ENCODE assay signal across 25 cellular contexts in the genomic region with DNA sequence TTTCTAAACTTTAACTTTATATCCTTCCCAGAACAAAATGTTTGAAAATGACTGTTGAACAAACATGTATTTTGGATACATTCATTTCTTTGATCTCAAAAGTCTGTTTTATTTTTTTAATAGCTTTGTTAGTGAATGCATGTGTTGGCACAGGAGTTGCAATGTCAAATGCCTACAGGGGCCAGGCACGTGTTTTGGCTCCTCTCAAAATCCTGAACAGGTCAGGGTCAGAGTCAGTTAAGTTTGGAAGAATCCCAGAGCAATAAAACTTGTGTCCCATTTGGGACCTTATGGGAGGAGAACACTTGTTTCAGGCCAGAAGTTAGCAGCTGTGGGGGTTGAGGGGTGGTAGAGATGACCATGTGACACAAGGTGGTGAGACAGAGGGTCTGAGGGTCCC. TPM values are rescaled to one million over a fixed set of nuclear protein-coding genes. Genes with fewer than 3 reads are reported as not detected.
DNase-seq lines count a peak whose midpoint lies in the region; ATAC-seq, FAIRE-seq and TF ChIP-seq lines count a peak whose summit lies in the region.
"Had no signal": no experiment of that assay in that cellular context is flagged by ENCODE, and none has a peak within 500 bp of the region (broad histone marks: within the 10 kb centered on the region; RNA-seq: fewer than 3 reads in every experiment).

No MANE protein-coding gene starts in this region.

- no peak for DNase-seq in HepG2 (ENCODE audit: low spot score)
- peak; percentile 71 for DNase-seq in left lobe of liver (ENCODE audit: low spot score)
- DNase-seq in testis = no peak
- no peak for DNase-seq in stomach
- DNase-seq in WERI-Rb-1 = no peak
- DNase-seq: 8988T; ACHN; AML-193; BE2C; CD4-positive, alpha-beta T cell; CD8-positive, alpha-beta memory T cell; DMS 273 treated with DMSO at 0.1 percent for 48 hours; DMS79 treated with DMSO at 0.1 percent for 48 hours; H9 had no signal

- H3K27ac ChIP-seq in liver (ENCODE audit: low read depth in 1 of 2, low read length in 2 of 2) (no peak overlapping the region), HepG2 (ENCODE audit: extremely low read length, insufficient read depth, low read length) (no peak overlapping the region), skeletal muscle tissue (ENCODE audit: low read depth, low read length) (peak overlapping the region; percentile 45), testis (no peak overlapping the region), stomach (peak overlapping the region in 1 of 5 donors; percentile 34), WERI-Rb-1 (no peak overlapping the region)
- H3K27ac ChIP-seq: A549; BLaER1 treated with 17β-estradiol and CSF1 and Interleukin-3, amounts not matched to agents 10 nM and 100 nM had no signal

- no peak for TF ChIP-seq RAD21 in liver (IDR thresholded peaks at IDR 0.05)
- no peak for TF ChIP-seq RAD21 in HepG2 (CRISPR knock-in tag; IDR thresholded peaks at IDR 0.05)

- intact Hi-C loops in HepG2 (cut with micrococcal nuclease; ENCODE audit: unreplicated experiment) (loop anchor here (1.0 to 5.0 kb wide), 2 partner anchors 67 to 97 kb away; no protein-coding TSS in a partner anchor), testis (cut with DNase I; ENCODE audit: low total_unique reads) (no loop called here), stomach (cut with DNase I; ENCODE audit: low total_unique reads) (no loop called here)

- TF ChIP-seq CTCF in liver (IDR thresholded peaks at IDR 0.05; ENCODE audit: low read depth, low read length, missing input control) (no peak), HepG2 (CRISPR knock-in tag; IDR thresholded peaks at IDR 0.05) (no peak), testis (IDR thresholded peaks at IDR 0.05) (no peak), stomach (IDR thresholded peaks at IDR 0.05) (no peak), WERI-Rb-1 (IDR thresholded peaks at IDR 0.05; ENCODE audit: low read depth, low read length) (no peak)

- H3K9me3 ChIP-seq in liver (ENCODE audit: control insufficient read depth in 4 of 4, low read length in 3 of 4) (peaks cover 0 to 4% (median 0%) of the 10 kb centered on the region in 4 donors), HepG2 (ENCODE audit: low read length) (no peaks in the 10 kb centered on the region), skeletal muscle tissue (ENCODE audit: control insufficient read depth in 3 of 3, low read length in 3 of 3) (peaks cover 0 to 3% (median 0%) of the 10 kb centered on the region in 3 donors), testis (no peaks in the 10 kb centered on the region), stomach (peaks cover 0 to 7% (median 2%) of the 10 kb centered on the region in 4 donors), WERI-Rb-1 (ENCODE audit: severe bottlenecking) (peaks cover 7% of the 10 kb centered on the region)
- H3K9me3 ChIP-seq: BE2C had no signal

- H3K9ac ChIP-seq in liver (ENCODE audit: low read depth in 1 of 2, low read length in 2 of 2) (no peak overlapping the region), HepG2 (ENCODE audit: insufficient read depth, low read depth, low read length) (no peak overlapping the region), skeletal muscle tissue (ENCODE audit: low read depth in 1 of 3, low read length in 3 of 3) (peak overlapping the region in 1 of 3 donors; percentile 45)
- H3K9ac ChIP-seq: BLaER1 treated with 17β-estradiol and CSF1 and Interleukin-3, amounts not matched to agents 10 nM and 100 nM had no signal

- H3K4me2 ChIP-seq in HepG2 (ENCODE audit: low read depth, low read length) = no peak overlapping the region
- H3K4me2 ChIP-seq: A549; BLaER1 treated with 17β-estradiol and CSF1 and Interleukin-3, amounts not matched to agents 10 nM and 100 nM; GM23338 had no signal

- H3K79me2 ChIP-seq in HepG2 (ENCODE audit: insufficient read depth, low read length) = no peaks in the 10 kb centered on the region

- TF ChIP-seq EP300 in HepG2 (IDR thresholded peaks at IDR 0.05; ENCODE audit: low read depth in 2 of 2, low read length in 2 of 2) (no peak), HepG2 (CRISPR knock-in tag; IDR thresholded peaks at IDR 0.05; ENCODE audit: borderline replicate concordance) (no peak), stomach (IDR thresholded peaks at IDR 0.05) (no peak)

- no peak overlapping the region for H2AFZ ChIP-seq in HepG2 (ENCODE audit: low read length)
- H2AFZ ChIP-seq: GM23338 had no signal

- BruUV-seq in HepG2 (replicated peaks; lab: Mats Ljungman, UMichigan) = no TSS peak

- POLR2A ChIA-PET in HepG2 (lab: Yijun Ruan, JAX) = no interaction called here

- no peaks in the 10 kb centered on the region for H3K36me3 ChIP-seq in liver (ENCODE audit: control insufficient read depth in 4 of 4, insufficient read depth in 3 of 4, low read depth in 1 of 4, low read length in 3 of 4)
- no peaks in the 10 kb centered on the region for H3K36me3 ChIP-seq in HepG2 (replicated peaks in 1 of 2; ENCODE audit: control insufficient read depth in 1 of 2, insufficient read depth in 2 of 2, low read length in 2 of 2)
- peaks cover 16 to 26% (median 26%) of the 10 kb centered on the region in 3 donors for H3K36me3 ChIP-seq in skeletal muscle tissue (ENCODE audit: control insufficient read depth in 3 of 3, insufficient read depth in 3 of 3, low read length in 3 of 3)
- H3K36me3 ChIP-seq in testis (ENCODE audit: low read depth, missing control alignments) = no peaks in the 10 kb centered on the region
- H3K36me3 ChIP-seq in stomach = peaks cover 5 to 27% (median 11%) of the 10 kb centered on the region in 4 donors
- H3K36me3 ChIP-seq in WERI-Rb-1 = no peaks in the 10 kb centered on the region
- H3K36me3 ChIP-seq: BE2C had no signal

- no peak for FAIRE-seq in HepG2 (lab: Jason Lieb, UNC)
- FAIRE-seq: A549, D721Med, G401.6, GM12892 had no signal

- ATAC-seq in HepG2 (no peak), left lobe of liver (peak; percentile 56)
- ATAC-seq: A549, GM23338, HCT116 had no signal

- no peak overlapping the region for H3K4me3 ChIP-seq in liver (ENCODE audit: low read depth in 1 of 3, low read length in 3 of 3)
- no peak overlapping the region for H3K4me3 ChIP-seq in HepG2 (replicated peaks in 1 of 3; ENCODE audit: insufficient read depth in 1 of 3, low read depth in 2 of 3, low read length in 3 of 3)
- no peak overlapping the region for H3K4me3 ChIP-seq in skeletal muscle tissue (ENCODE audit: low read length in 3 of 3)
- no peak overlapping the region for H3K4me3 ChIP-seq in testis
- no peak overlapping the region for H3K4me3 ChIP-seq in stomach
- H3K4me3 ChIP-seq in WERI-Rb-1 (ENCODE audit: low read depth, low read length) = no peak overlapping the region
- H3K4me3 ChIP-seq: A549; BLaER1 treated with 17β-estradiol and CSF1 and Interleukin-3, amounts not matched to agents 10 nM and 100 nM; GM23338 had no signal

- peaks cover 0 to 12% (median 6%) of the 10 kb centered on the region in 4 donors for H3K4me1 ChIP-seq in liver (ENCODE audit: control insufficient read depth in 4 of 4, insufficient read depth in 4 of 4, low read length in 3 of 4)
- peaks cover 34% of the 10 kb centered on the region for H3K4me1 ChIP-seq in HepG2 (ENCODE audit: insufficient read depth, low read length)
- peaks cover 11 to 39% (median 24%) of the 10 kb centered on the region in 3 donors for H3K4me1 ChIP-seq in skeletal muscle tissue (ENCODE audit: control insufficient read depth in 3 of 3, insufficient read depth in 3 of 3, low read length in 3 of 3)
- no peaks in the 10 kb centered on the region for H3K4me1 ChIP-seq in testis
- peaks cover 0 to 17% (median 7%) of the 10 kb centered on the region in 4 donors for H3K4me1 ChIP-seq in stomach
- H3K4me1 ChIP-seq: A549; BE2C; BLaER1 treated with 17β-estradiol and CSF1 and Interleukin-3, amounts not matched to agents 10 nM and 100 nM had no signal

- no peaks in the 10 kb centered on the region for H4K20me1 ChIP-seq in HepG2 (ENCODE audit: insufficient read depth, low read length)
- H4K20me1 ChIP-seq: BLaER1 treated with 17β-estradiol and CSF1 and Interleukin-3, amounts not matched to agents 10 nM and 100 nM had no signal

- WGBS in liver = 21% methylated on average over 1 of the region's 1 CpG
- WGBS in HepG2 (ENCODE audit: low lambda C conversion rate) = 25% methylated on average over 1 of the region's 1 CpG
- 35 to 42% methylated on average over 1 of the region's 1 CpG for WGBS in testis, 2 donors
- 18 to 38% (median 20%) methylated on average over 1 of the region's 1 CpG for WGBS in stomach, 5 donors

- CTCF ChIA-PET in HepG2 (lab: Yijun Ruan, JAX; ENCODE audit: low intra/inter-chr PET ratio, low total read pairs) = no interaction called here

- H3K27me3 ChIP-seq in liver (ENCODE audit: control insufficient read depth in 4 of 4, insufficient read depth in 4 of 4, low read length in 3 of 4) = no peaks in the 10 kb centered on the region
- H3K27me3 ChIP-seq in HepG2 (ENCODE audit: control insufficient read depth in 1 of 2, insufficient read depth in 2 of 2, low read length in 2 of 2) = no peaks in the 10 kb centered on the region
- no peaks in the 10 kb centered on the region for H3K27me3 ChIP-seq in skeletal muscle tissue (ENCODE audit: control insufficient read depth in 3 of 3, insufficient read depth in 3 of 3, low read length in 3 of 3)
- H3K27me3 ChIP-seq in testis = no peaks in the 10 kb centered on the region
- no peaks in the 10 kb centered on the region for H3K27me3 ChIP-seq in stomach
- H3K27me3 ChIP-seq in WERI-Rb-1 (ENCODE audit: insufficient read depth, low read depth, severe bottlenecking) = no peaks in the 10 kb centered on the region
- H3K27me3 ChIP-seq: BE2C; BLaER1 treated with 17β-estradiol and CSF1 and Interleukin-3, amounts not matched to agents 10 nM and 100 nM had no signal

- in situ Hi-C loops in HepG2 (cut with HindIII; ENCODE audit: extremely low pct_ligation_motif_present, low pct_unique_long_range_greater_than_20kb) = no loop called here

- no peak for TF ChIP-seq POLR2A in HepG2 (IDR thresholded peaks at IDR 0.05; ENCODE audit: insufficient read depth in 1 of 2, low read depth in 2 of 2, low read length in 2 of 2)
- no peak for TF ChIP-seq POLR2A in testis (IDR thresholded peaks at IDR 0.05)
- TF ChIP-seq POLR2A in stomach (IDR thresholded peaks at IDR 0.05) = no peak

RNA-seq across cellular contexts. Expression of a gene that starts 29.0 kb away (rescaled TPM):
- 1 to 10 TPM in 1 of 2 donors, not detected in 1; 1.5 TPM for total RNA-seq in liver
- under 1 TPM; 0.45 to 0.60 TPM for polyA plus RNA-seq in liver
- not detected in 2 replicates for total RNA-seq in HepG2 (2016; rRNA removed; fragmentation: Illumina TruSeq; extraction: Trizol)
- not detected in 2 replicates for total RNA-seq in HepG2 (2016; cell fraction: cytosol; rRNA removed; fragmentation: Illumina TruSeq; extraction: Trizol; ENCODE audit: low read depth)
- total RNA-seq in HepG2 (2016; cell fraction: insoluble cytoplasmic fraction; rRNA removed; fragmentation: Illumina TruSeq; extraction: Trizol) = not detected in 2 replicates
- total RNA-seq in HepG2 (2016; cell fraction: membrane; rRNA removed; fragmentation: Illumina TruSeq; extraction: Trizol) = not detected in 2 replicates
- total RNA-seq in HepG2 (2016; cell fraction: nucleus; rRNA removed; fragmentation: Illumina TruSeq; extraction: Trizol) = not detected in 2 replicates
- not detected in 2 replicates for polyA plus RNA-seq in HepG2 (2011; rRNA removed)
- 0.06 TPM in 1 of 2 replicates, not detected in the other for polyA plus RNA-seq in HepG2 (2011; cell fraction: cytosol; rRNA removed)
- polyA plus RNA-seq in HepG2 (2011; cell fraction: nucleus; rRNA removed) = not detected in 2 replicates
- polyA plus RNA-seq in HepG2 (2012) = 0.16 and 0.35 TPM in 2 replicates
- not detected in 2 replicates for polyA plus RNA-seq in HepG2 (2016; cell fraction: cytosol; fragmentation: Illumina TruSeq; extraction: Trizol; ENCODE audit: low read depth)
- polyA plus RNA-seq in HepG2 (2016; cell fraction: insoluble cytoplasmic fraction; fragmentation: Illumina TruSeq; extraction: Trizol; ENCODE audit: low read depth) = not detected in 2 replicates
- not detected in 2 replicates for polyA plus RNA-seq in HepG2 (2016; cell fraction: membrane; fragmentation: Illumina TruSeq; extraction: Trizol; ENCODE audit: low read depth)
- not detected in 2 replicates for polyA plus RNA-seq in HepG2 (2016; cell fraction: nucleus; fragmentation: Illumina TruSeq; extraction: Trizol; ENCODE audit: insufficient read depth, low read depth)
- not detected in 2 replicates for polyA minus RNA-seq in HepG2 (2011; rRNA and poly(A)+ RNA removed; ENCODE audit: low replicate concordance)
- polyA minus RNA-seq in HepG2 (2011; cell fraction: cytosol; rRNA and poly(A)+ RNA removed) = not detected in 2 replicates
- polyA minus RNA-seq in HepG2 (2011; cell fraction: nucleus; rRNA and poly(A)+ RNA removed) = not detected in 2 replicates
- 0.30 TPM for total RNA-seq in left lobe of liver
- total RNA-seq in skeletal muscle tissue = 0.52 TPM
- 10 to 100 TPM; 39.1 to 78.1 TPM for total RNA-seq in testis
- polyA plus RNA-seq in testis (ENCODE audit: insufficient read depth, low read depth, low replicate concordance) = 28.1 TPM
- total RNA-seq in stomach = 1 to 10 TPM in 4 of 5 donors, under 1 TPM in 1; 0.92 to 9.4 (median 5.4) TPM
- polyA plus RNA-seq in stomach = 1 to 10 TPM; 1.7 to 3.4 (median 2.1) TPM
- total RNA-seq: CD8-positive, alpha-beta memory T cell; Daoy had no signal
- polyA plus RNA-seq: CD14-positive monocyte; CD8-positive, alpha-beta memory T cell had no signal

RNA-seq across cellular contexts. Expression of a gene that starts 34.7 kb away (rescaled TPM):
- total RNA-seq in liver (1 to 10 TPM in 1 of 2 donors, under 1 TPM in 1; 0.98 to 8.8 TPM), HepG2 (2016; rRNA removed; fragmentation: Illumina TruSeq; extraction: Trizol) (5.9 and 6.3 TPM in 2 replicates), left lobe of liver (1.7 TPM), skeletal muscle tissue (415 TPM), testis (10 to 100 TPM; 29.8 to 41.6 TPM), stomach (100 to 1,000 TPM in 4 of 5 donors, 10 to 100 TPM in 1; 83.1 to 755 (median 259) TPM)
- polyA plus RNA-seq in liver (1 to 10 TPM in 1 of 2 donors, under 1 TPM in 1; 0.58 to 5.7 TPM), HepG2 (2011; rRNA removed) (14.0 and 14.8 TPM in 2 replicates), testis (ENCODE audit: insufficient read depth, low read depth, low replicate concordance) (66.4 TPM), stomach (100 to 1,000 TPM in 1 of 3 donors, 10 to 100 TPM in 2; 73.9 to 112 (median 77.0) TPM)
- 2.5 and 3.1 TPM in 2 replicates for total RNA-seq in HepG2 (2016; cell fraction: cytosol; rRNA removed; fragmentation: Illumina TruSeq; extraction: Trizol; ENCODE audit: low read depth)
- 6.4 and 8.1 TPM in 2 replicates for total RNA-seq in HepG2 (2016; cell fraction: insoluble cytoplasmic fraction; rRNA removed; fragmentation: Illumina TruSeq; extraction: Trizol)
- total RNA-seq in HepG2 (2016; cell fraction: membrane; rRNA removed; fragmentation: Illumina TruSeq; extraction: Trizol) = 5.3 TPM in 2 replicates
- 5.3 and 5.9 TPM in 2 replicates for total RNA-seq in HepG2 (2016; cell fraction: nucleus; rRNA removed; fragmentation: Illumina TruSeq; extraction: Trizol)
- 14.0 and 16.0 TPM in 2 replicates for polyA plus RNA-seq in HepG2 (2011; cell fraction: cytosol; rRNA removed)
- polyA plus RNA-seq in HepG2 (2011; cell fraction: nucleus; rRNA removed) = 10.4 and 14.3 TPM in 2 replicates
- 3.0 and 13.6 TPM in 2 replicates for polyA plus RNA-seq in HepG2 (2012)
- polyA plus RNA-seq in HepG2 (2016; cell fraction: cytosol; fragmentation: Illumina TruSeq; extraction: Trizol; ENCODE audit: low read depth) = 3.0 and 3.2 TPM in 2 replicates
- 7.6 and 8.1 TPM in 2 replicates for polyA plus RNA-seq in HepG2 (2016; cell fraction: insoluble cytoplasmic fraction; fragmentation: Illumina TruSeq; extraction: Trizol; ENCODE audit: low read depth)
- polyA plus RNA-seq in HepG2 (2016; cell fraction: membrane; fragmentation: Illumina TruSeq; extraction: Trizol; ENCODE audit: low read depth) = 3.8 and 4.4 TPM in 2 replicates
- 4.3 and 4.8 TPM in 2 replicates for polyA plus RNA-seq in HepG2 (2016; cell fraction: nucleus; fragmentation: Illumina TruSeq; extraction: Trizol; ENCODE audit: insufficient read depth, low read depth)
- polyA minus RNA-seq in HepG2 (2011; rRNA and poly(A)+ RNA removed; ENCODE audit: low replicate concordance) = 6.4 and 20.2 TPM in 2 replicates
- polyA minus RNA-seq in HepG2 (2011; cell fraction: cytosol; rRNA and poly(A)+ RNA removed) = 8.4 and 8.7 TPM in 2 replicates
- 17.7 and 18.2 TPM in 2 replicates for polyA minus RNA-seq in HepG2 (2011; cell fraction: nucleus; rRNA and poly(A)+ RNA removed)
- total RNA-seq: CD4-positive, alpha-beta T cell; CD8-positive, alpha-beta memory T cell had no signal
- polyA plus RNA-seq: CD14-positive monocyte; CD8-positive, alpha-beta memory T cell had no signal
